Comparison of ENCODE assay signal across 8 cellular contexts in genomic region chr7:50068850-50069551, GRCh38. TPM values are rescaled to one million over a fixed set of nuclear protein-coding genes. Genes with fewer than 3 reads are reported as not detected.
A peak's percentile ranks its signal among the peaks of the same experiment; 100 is the strongest.
DNase-seq lines count a peak whose midpoint lies in the region; ATAC-seq and TF ChIP-seq lines count a peak whose summit lies in the region.

No MANE protein-coding gene starts in this region.

- peak overlapping the region; percentile 57 for H3K27ac ChIP-seq in HUES48 (ENCODE audit: low read depth, low read length)

- H3K27me3 Mint-ChIP-seq in WTC11 (ENCODE audit: low read depth) (no peaks in the 10 kb centered on the region; the same call in 1 of the 2 replicates), osteocyte (ENCODE audit: unreplicated experiment) (no peaks in the 10 kb centered on the region)

- no peaks in the 10 kb centered on the region for H3K36me3 ChIP-seq in HUES48 (ENCODE audit: control insufficient read depth, insufficient read depth, low read length)

- DNase-seq in Daoy (ENCODE audit: low read depth) (peak; percentile 56), WTC11 (ENCODE audit: low spot score) (no peak), fibroblast of villous mesenchyme (ENCODE audit: low read depth) (no peak), osteocyte (ENCODE audit: extremely low spot score, unreplicated experiment) (no peak), NCI-H524 treated with DMSO at 0.1 percent for 48 hours (lab: John Stamatoyannopoulos, UW) (no peak), D341Med (ENCODE audit: low spot score) (no peak)

- H3K9me3 Mint-ChIP-seq in WTC11: peaks cover 78% of the 10 kb centered on the region
- H3K9me3 Mint-ChIP-seq in osteocyte (ENCODE audit: unreplicated experiment): peaks cover 22% of the 10 kb centered on the region

- H3K36me3 Mint-ChIP-seq in WTC11: peaks cover 60% of the 10 kb centered on the region
- H3K36me3 Mint-ChIP-seq in osteocyte (ENCODE audit: unreplicated experiment): no peaks in the 10 kb centered on the region

- ATAC-seq in GM21423 (IDR thresholded peaks at IDR 0.05; ENCODE audit: unreplicated experiment): peak; percentile 70
- ATAC-seq in WTC11: peak; percentile 80

- CTCF ChIA-PET in WTC11 (lab: Charles Lee): no interaction called here

- no peaks in the 10 kb centered on the region for H3K27me3 ChIP-seq in HUES48 (ENCODE audit: control insufficient read depth, insufficient read depth, low read length)

- H3K4me1 Mint-ChIP-seq in WTC11 (peaks cover 21% of the 10 kb centered on the region), osteocyte (ENCODE audit: unreplicated experiment) (peaks cover 12% of the 10 kb centered on the region)

- H3K4me3 Mint-ChIP-seq in WTC11: peak overlapping the region; percentile 57
- H3K4me3 Mint-ChIP-seq in osteocyte (ENCODE audit: unreplicated experiment): peak overlapping the region; percentile 73

- H3K4me1 ChIP-seq in HUES48 (ENCODE audit: control insufficient read depth, insufficient read depth, low read length): peaks cover 16% of the 10 kb centered on the region

- TF ChIP-seq CTCF in WTC11 (IDR thresholded peaks at IDR 0.05) (no peak), fibroblast of villous mesenchyme (IDR thresholded peaks at IDR 0.05; ENCODE audit: insufficient read depth, low read depth, low read length) (no peak), osteocyte (IDR thresholded peaks at IDR 0.05) (no peak)

- peaks cover 43% of the 10 kb centered on the region for H3K9me3 ChIP-seq in HUES48 (ENCODE audit: control insufficient read depth, insufficient read depth, low read length)

- no peak overlapping the region; the same call in 1 of the 2 replicates for H3K9ac ChIP-seq in HUES48 (ENCODE audit: low read depth, low read length)

- H3K27ac Mint-ChIP-seq in WTC11: peak overlapping the region; percentile 86
- H3K27ac Mint-ChIP-seq in osteocyte (ENCODE audit: unreplicated experiment): peak overlapping the region; percentile 64

- H3K4me3 ChIP-seq in HUES48 (ENCODE audit: low read depth, low read length) (peak overlapping the region; percentile 37; the same call in 1 of the 2 replicates), fibroblast of villous mesenchyme (ENCODE audit: low read depth, low read length) (peak overlapping the region; percentile 21)

- POLR2A ChIA-PET in WTC11 (lab: Charles Lee): no interaction called here

TF ChIP-seq in WTC11, 78 proteins besides CTCF, POLR2A, EP300 and RAD21 (continues in another document):
- no peak for TF ChIP-seq FOXK1 (CRISPR knock-in tag; IDR thresholded peaks at IDR 0.05)
- TF ChIP-seq, protein P1, sequence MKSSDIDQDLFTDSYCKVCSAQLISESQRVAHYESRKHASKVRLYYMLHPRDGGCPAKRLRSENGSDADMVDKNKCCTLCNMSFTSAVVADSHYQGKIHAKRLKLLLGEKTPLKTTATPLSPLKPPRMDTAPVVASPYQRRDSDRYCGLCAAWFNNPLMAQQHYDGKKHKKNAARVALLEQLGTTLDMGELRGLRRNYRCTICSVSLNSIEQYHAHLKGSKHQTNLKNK (CRISPR knock-in tag; IDR thresholded peaks at IDR 0.05): no peak
- TF ChIP-seq NR1H2 (CRISPR knock-in tag; IDR thresholded peaks at IDR 0.05): no peak
- TF ChIP-seq ZNF232 (CRISPR knock-in tag; IDR thresholded peaks at IDR 0.05): no peak
- TF ChIP-seq, protein P2, sequence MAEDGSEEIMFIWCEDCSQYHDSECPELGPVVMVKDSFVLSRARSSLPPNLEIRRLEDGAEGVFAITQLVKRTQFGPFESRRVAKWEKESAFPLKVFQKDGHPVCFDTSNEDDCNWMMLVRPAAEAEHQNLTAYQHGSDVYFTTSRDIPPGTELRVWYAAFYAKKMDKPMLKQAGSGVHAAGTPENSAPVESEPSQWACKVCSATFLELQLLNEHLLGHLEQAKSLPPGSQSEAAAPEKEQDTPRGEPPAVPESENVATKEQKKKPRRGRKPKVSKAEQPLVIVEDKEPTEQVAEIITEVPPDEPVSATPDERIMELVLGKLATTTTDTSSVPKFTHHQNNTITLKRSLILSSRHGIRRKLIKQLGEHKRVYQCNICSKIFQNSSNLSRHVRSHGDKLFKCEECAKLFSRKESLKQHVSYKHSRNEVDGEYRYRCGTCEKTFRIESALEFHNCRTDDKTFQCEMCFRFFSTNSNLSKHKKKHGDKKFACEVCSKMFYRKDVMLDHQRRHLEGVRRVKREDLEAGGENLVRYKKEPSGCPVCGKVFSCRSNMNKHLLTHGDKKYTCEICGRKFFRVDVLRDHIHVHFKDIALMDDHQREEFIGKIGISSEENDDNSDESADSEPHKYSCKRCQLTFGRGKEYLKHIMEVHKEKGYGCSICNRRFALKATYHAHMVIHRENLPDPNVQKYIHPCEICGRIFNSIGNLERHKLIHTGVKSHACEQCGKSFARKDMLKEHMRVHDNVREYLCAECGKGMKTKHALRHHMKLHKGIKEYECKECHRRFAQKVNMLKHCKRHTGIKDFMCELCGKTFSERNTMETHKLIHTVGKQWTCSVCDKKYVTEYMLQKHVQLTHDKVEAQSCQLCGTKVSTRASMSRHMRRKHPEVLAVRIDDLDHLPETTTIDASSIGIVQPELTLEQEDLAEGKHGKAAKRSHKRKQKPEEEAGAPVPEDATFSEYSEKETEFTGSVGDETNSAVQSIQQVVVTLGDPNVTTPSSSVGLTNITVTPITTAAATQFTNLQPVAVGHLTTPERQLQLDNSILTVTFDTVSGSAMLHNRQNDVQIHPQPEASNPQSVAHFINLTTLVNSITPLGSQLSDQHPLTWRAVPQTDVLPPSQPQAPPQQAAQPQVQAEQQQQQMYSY (CRISPR knock-in tag; IDR thresholded peaks at IDR 0.05): no peak
- TF ChIP-seq, protein P3, sequence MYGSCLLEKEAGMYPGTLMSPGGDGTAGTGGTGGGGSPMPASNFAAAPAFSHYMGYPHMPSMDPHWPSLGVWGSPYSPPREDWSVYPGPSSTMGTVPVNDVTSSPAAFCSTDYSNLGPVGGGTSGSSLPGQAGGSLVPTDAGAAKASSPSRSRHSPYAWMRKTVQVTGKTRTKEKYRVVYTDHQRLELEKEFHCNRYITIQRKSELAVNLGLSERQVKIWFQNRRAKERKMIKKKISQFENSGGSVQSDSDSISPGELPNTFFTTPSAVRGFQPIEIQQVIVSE (CRISPR knock-in tag; IDR thresholded peaks at IDR 0.05; ENCODE audit: borderline replicate concordance): no peak
- no peak for TF ChIP-seq AR (CRISPR knock-in tag; IDR thresholded peaks at IDR 0.05)
- TF ChIP-seq ATF1 (CRISPR knock-in tag; IDR thresholded peaks at IDR 0.05): no peak
- TF ChIP-seq ZNF317 (CRISPR knock-in tag; IDR thresholded peaks at IDR 0.05; ENCODE audit: borderline replicate concordance, low read depth): no peak
- no peak for TF ChIP-seq ZNF425 (CRISPR knock-in tag; conservative IDR thresholded peaks at IDR 0.05)
- TF ChIP-seq, protein P4, sequence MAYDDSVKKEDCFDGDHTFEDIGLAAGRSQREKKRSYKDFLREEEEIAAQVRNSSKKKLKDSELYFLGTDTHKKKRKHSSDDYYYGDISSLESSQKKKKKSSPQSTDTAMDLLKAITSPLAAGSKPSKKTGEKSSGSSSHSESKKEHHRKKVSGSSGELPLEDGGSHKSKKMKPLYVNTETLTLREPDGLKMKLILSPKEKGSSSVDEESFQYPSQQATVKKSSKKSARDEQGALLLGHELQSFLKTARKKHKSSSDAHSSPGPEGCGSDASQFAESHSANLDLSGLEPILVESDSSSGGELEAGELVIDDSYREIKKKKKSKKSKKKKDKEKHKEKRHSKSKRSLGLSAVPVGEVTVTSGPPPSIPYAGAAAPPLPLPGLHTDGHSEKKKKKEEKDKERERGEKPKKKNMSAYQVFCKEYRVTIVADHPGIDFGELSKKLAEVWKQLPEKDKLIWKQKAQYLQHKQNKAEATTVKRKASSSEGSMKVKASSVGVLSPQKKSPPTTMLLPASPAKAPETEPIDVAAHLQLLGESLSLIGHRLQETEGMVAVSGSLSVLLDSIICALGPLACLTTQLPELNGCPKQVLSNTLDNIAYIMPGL (CRISPR knock-in tag; IDR thresholded peaks at IDR 0.05): no peak
- no peak for TF ChIP-seq RORB (CRISPR knock-in tag; IDR thresholded peaks at IDR 0.05)
- no peak for TF ChIP-seq NR2C2 (CRISPR knock-in tag; IDR thresholded peaks at IDR 0.05)

RNA-seq across cellular contexts. Expression of gene ZPBP, which starts 24.0 kb away (rescaled TPM):
- not detected in 2 replicates for total RNA-seq in Daoy (2014; rRNA removed; shearing (Covaris generic))
- total RNA-seq in WTC11 (2021) (not detected in 3 replicates), fibroblast of villous mesenchyme (not detected in 2 replicates), osteocyte (not detected in 2 replicates)
